In the genomic region with DNA sequence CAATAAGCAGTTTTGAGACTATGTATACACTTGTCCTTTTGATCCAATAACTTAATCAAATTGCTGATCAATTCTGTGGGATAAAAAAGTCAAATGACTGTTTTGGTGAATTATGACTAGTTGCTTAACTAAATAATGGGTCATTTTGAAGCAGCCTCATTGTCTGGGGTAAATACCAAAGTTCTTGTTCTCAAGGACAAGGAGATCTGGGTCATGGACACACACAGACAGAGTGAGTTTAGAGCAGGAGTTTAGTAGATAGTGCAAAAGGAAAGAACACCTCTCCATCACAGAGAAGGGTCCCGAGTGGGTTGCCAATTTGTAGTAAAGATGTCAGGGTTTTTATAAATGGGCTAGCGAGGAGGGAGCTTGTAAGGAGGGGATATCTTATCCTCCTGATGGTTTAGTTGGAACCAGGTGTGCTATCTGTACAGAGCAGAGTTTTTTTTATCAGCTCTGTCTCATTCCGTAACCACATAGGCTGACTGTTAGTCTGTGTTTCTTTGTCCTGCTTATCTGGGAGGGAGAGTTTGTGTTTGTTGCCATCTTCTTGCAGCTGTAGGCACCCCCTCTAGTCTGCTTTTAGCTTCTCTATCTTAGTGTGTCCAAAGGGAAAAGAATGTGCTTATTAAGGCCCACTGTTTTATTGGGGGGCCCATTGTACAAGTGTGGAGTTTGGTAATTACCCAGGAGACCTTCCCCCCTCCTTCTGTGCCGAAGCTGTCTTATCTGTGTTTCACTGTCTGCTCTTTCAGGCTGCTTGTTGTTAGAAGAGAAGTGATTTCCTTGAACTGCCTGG, we compare ENCODE assay signal across 1 cellular context.
A peak's percentile ranks its signal among the peaks of the same experiment; 100 is the strongest.
TF ChIP-seq lines count a peak whose summit lies in the region.

No MANE protein-coding gene starts in this region.

TF ChIP-seq in K562, 482 proteins besides CTCF, POLR2A, EP300 and RAD21 (continued from another document and continues in another):
- TF ChIP-seq, protein P1, sequence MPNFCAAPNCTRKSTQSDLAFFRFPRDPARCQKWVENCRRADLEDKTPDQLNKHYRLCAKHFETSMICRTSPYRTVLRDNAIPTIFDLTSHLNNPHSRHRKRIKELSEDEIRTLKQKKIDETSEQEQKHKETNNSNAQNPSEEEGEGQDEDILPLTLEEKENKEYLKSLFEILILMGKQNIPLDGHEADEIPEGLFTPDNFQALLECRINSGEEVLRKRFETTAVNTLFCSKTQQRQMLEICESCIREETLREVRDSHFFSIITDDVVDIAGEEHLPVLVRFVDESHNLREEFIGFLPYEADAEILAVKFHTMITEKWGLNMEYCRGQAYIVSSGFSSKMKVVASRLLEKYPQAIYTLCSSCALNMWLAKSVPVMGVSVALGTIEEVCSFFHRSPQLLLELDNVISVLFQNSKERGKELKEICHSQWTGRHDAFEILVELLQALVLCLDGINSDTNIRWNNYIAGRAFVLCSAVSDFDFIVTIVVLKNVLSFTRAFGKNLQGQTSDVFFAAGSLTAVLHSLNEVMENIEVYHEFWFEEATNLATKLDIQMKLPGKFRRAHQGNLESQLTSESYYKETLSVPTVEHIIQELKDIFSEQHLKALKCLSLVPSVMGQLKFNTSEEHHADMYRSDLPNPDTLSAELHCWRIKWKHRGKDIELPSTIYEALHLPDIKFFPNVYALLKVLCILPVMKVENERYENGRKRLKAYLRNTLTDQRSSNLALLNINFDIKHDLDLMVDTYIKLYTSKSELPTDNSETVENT (CRISPR knock-in tag; IDR thresholded peaks at IDR 0.05): no peak
- TF ChIP-seq, protein P2, sequence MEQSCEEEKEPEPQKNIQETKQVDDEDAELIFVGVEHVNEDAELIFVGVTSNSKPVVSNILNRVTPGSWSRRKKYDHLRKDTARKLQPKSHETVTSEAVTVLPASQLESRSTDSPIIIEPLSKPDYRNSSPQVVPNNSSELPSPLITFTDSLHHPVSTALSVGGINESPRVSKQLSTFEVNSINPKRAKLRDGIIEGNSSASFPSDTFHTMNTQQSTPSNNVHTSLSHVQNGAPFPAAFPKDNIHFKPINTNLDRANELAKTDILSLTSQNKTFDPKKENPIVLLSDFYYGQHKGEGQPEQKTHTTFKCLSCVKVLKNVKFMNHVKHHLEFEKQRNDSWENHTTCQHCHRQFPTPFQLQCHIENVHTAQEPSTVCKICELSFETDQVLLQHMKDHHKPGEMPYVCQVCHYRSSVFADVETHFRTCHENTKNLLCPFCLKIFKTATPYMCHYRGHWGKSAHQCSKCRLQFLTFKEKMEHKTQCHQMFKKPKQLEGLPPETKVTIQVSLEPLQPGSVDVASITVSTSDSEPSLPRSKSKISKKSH (CRISPR knock-in tag; IDR thresholded peaks at IDR 0.05): no peak
- TF ChIP-seq ZNF766 (CRISPR knock-in tag; conservative IDR thresholded peaks at IDR 0.05) (peak; percentile 97), LEF1 (IDR thresholded peaks at IDR 0.05) (peak; percentile 92), BACH1 (tag; IDR thresholded peaks at IDR 0.05) (peak; percentile 65; the same call in 1 of the 2 replicates), TAF15 (IDR thresholded peaks at IDR 0.05; ENCODE audit: low read depth, low read length) (no peak), ZC3H4 (CRISPR knock-in tag; IDR thresholded peaks at IDR 0.05; ENCODE audit: borderline replicate concordance) (no peak), JUNB (CRISPR knock-in tag; conservative IDR thresholded peaks at IDR 0.05) (no peak), NR2F6 (CRISPR knock-in tag; IDR thresholded peaks at IDR 0.05) (no peak), HMGN3 (IDR thresholded peaks at IDR 0.05; ENCODE audit: borderline replicate concordance, extremely low read depth, insufficient read length, low read depth, low read length) (peak; percentile 45), XRCC4 (IDR thresholded peaks at IDR 0.05; ENCODE audit: extremely low read depth, insufficient read depth, insufficient read length) (no peak), PPARD (CRISPR knock-in tag; IDR thresholded peaks at IDR 0.05) (no peak), HDAC8 (tag; IDR thresholded peaks at IDR 0.05) (no peak), RBM14 (IDR thresholded peaks at IDR 0.05; ENCODE audit: borderline replicate concordance, insufficient read depth, low read depth, low read length) (no peak), SETDB1 (IDR thresholded peaks at IDR 0.05; ENCODE audit: low read length) (no peak), LARP7 (IDR thresholded peaks at IDR 0.05) (no peak), ZNF133 (CRISPR knock-in tag; IDR thresholded peaks at IDR 0.05) (no peak), FOSL1 (tag; conservative IDR thresholded peaks at IDR 0.05) (peak; percentile 90), FOXA1 (IDR thresholded peaks at IDR 0.05; ENCODE audit: borderline replicate concordance) (no peak), TEAD1 (CRISPR knock-in tag; IDR thresholded peaks at IDR 0.05) (peak in 1 of 2 experiments; percentile 79; a peak in 1 of 4 replicates), NFYB (IDR thresholded peaks at IDR 0.05; ENCODE audit: extremely low read depth, insufficient read length) (no peak), PURB (CRISPR knock-in tag; IDR thresholded peaks at IDR 0.05; ENCODE audit: low read depth) (no peak), PTBP1 (IDR thresholded peaks at IDR 0.05; ENCODE audit: low read depth, low read length) (no peak), SMARCC2 (IDR thresholded peaks at IDR 0.05; ENCODE audit: low read depth) (peak; percentile 88), CREBBP (IDR thresholded peaks at IDR 0.05; ENCODE audit: low read depth, low read length) (no peak), CBX2 (IDR thresholded peaks at IDR 0.05; ENCODE audit: insufficient read depth, low read length, poor library complexity, severe bottlenecking) (no peak), SIX5 (IDR thresholded peaks at IDR 0.05; ENCODE audit: borderline replicate concordance in 1 of 2, insufficient read depth in 1 of 2, low read depth in 1 of 2, low read length in 2 of 2) (no peak), MED1 (CRISPR knock-in tag; IDR thresholded peaks at IDR 0.05; ENCODE audit: borderline replicate concordance) (no peak), RBFOX2 (IDR thresholded peaks at IDR 0.05; ENCODE audit: low read depth, low read length) (no peak), BCL6 (CRISPR knock-in tag; IDR thresholded peaks at IDR 0.05) (peak; percentile 53; the same call in 1 of the 2 replicates)
- TF ChIP-seq, protein P3, sequence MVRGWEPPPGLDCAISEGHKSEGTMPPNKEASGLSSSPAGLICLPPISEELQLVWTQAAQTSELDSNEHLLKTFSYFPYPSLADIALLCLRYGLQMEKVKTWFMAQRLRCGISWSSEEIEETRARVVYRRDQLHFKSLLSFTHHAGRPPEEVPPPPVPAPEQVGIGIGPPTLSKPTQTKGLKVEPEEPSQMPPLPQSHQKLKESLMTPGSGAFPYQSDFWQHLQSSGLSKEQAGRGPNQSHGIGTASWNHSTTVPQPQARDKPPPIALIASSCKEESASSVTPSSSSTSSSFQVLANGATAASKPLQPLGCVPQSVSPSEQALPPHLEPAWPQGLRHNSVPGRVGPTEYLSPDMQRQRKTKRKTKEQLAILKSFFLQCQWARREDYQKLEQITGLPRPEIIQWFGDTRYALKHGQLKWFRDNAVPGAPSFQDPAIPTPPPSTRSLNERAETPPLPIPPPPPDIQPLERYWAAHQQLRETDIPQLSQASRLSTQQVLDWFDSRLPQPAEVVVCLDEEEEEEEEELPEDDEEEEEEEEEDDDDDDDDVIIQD (CRISPR knock-in tag; IDR thresholded peaks at IDR 0.05): no peak
- TF ChIP-seq, protein P4, sequence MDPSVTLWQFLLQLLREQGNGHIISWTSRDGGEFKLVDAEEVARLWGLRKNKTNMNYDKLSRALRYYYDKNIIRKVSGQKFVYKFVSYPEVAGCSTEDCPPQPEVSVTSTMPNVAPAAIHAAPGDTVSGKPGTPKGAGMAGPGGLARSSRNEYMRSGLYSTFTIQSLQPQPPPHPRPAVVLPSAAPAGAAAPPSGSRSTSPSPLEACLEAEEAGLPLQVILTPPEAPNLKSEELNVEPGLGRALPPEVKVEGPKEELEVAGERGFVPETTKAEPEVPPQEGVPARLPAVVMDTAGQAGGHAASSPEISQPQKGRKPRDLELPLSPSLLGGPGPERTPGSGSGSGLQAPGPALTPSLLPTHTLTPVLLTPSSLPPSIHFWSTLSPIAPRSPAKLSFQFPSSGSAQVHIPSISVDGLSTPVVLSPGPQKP (CRISPR knock-in tag; IDR thresholded peaks at IDR 0.05): no peak
- TF ChIP-seq, protein P5, sequence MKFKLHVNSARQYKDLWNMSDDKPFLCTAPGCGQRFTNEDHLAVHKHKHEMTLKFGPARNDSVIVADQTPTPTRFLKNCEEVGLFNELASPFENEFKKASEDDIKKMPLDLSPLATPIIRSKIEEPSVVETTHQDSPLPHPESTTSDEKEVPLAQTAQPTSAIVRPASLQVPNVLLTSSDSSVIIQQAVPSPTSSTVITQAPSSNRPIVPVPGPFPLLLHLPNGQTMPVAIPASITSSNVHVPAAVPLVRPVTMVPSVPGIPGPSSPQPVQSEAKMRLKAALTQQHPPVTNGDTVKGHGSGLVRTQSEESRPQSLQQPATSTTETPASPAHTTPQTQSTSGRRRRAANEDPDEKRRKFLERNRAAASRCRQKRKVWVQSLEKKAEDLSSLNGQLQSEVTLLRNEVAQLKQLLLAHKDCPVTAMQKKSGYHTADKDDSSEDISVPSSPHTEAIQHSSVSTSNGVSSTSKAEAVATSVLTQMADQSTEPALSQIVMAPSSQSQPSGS (CRISPR knock-in tag; IDR thresholded peaks at IDR 0.05): no peak
- TF ChIP-seq, protein P6, sequence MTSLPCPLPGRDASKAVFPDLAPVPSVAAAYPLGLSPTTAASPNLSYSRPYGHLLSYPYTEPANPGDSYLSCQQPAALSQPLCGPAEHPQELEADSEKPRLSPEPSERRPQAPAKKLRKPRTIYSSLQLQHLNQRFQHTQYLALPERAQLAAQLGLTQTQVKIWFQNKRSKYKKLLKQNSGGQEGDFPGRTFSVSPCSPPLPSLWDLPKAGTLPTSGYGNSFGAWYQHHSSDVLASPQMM (CRISPR knock-in tag; IDR thresholded peaks at IDR 0.05): no peak
- TF ChIP-seq, protein P7, sequence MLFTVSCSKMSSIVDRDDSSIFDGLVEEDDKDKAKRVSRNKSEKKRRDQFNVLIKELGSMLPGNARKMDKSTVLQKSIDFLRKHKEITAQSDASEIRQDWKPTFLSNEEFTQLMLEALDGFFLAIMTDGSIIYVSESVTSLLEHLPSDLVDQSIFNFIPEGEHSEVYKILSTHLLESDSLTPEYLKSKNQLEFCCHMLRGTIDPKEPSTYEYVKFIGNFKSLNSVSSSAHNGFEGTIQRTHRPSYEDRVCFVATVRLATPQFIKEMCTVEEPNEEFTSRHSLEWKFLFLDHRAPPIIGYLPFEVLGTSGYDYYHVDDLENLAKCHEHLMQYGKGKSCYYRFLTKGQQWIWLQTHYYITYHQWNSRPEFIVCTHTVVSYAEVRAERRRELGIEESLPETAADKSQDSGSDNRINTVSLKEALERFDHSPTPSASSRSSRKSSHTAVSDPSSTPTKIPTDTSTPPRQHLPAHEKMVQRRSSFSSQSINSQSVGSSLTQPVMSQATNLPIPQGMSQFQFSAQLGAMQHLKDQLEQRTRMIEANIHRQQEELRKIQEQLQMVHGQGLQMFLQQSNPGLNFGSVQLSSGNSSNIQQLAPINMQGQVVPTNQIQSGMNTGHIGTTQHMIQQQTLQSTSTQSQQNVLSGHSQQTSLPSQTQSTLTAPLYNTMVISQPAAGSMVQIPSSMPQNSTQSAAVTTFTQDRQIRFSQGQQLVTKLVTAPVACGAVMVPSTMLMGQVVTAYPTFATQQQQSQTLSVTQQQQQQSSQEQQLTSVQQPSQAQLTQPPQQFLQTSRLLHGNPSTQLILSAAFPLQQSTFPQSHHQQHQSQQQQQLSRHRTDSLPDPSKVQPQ (CRISPR knock-in tag; IDR thresholded peaks at IDR 0.05; ENCODE audit: borderline replicate concordance): no peak
- TF ChIP-seq, protein P8, sequence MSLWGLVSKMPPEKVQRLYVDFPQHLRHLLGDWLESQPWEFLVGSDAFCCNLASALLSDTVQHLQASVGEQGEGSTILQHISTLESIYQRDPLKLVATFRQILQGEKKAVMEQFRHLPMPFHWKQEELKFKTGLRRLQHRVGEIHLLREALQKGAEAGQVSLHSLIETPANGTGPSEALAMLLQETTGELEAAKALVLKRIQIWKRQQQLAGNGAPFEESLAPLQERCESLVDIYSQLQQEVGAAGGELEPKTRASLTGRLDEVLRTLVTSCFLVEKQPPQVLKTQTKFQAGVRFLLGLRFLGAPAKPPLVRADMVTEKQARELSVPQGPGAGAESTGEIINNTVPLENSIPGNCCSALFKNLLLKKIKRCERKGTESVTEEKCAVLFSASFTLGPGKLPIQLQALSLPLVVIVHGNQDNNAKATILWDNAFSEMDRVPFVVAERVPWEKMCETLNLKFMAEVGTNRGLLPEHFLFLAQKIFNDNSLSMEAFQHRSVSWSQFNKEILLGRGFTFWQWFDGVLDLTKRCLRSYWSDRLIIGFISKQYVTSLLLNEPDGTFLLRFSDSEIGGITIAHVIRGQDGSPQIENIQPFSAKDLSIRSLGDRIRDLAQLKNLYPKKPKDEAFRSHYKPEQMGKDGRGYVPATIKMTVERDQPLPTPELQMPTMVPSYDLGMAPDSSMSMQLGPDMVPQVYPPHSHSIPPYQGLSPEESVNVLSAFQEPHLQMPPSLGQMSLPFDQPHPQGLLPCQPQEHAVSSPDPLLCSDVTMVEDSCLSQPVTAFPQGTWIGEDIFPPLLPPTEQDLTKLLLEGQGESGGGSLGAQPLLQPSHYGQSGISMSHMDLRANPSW (CRISPR knock-in tag; IDR thresholded peaks at IDR 0.05): no peak
- TF ChIP-seq, protein P9, sequence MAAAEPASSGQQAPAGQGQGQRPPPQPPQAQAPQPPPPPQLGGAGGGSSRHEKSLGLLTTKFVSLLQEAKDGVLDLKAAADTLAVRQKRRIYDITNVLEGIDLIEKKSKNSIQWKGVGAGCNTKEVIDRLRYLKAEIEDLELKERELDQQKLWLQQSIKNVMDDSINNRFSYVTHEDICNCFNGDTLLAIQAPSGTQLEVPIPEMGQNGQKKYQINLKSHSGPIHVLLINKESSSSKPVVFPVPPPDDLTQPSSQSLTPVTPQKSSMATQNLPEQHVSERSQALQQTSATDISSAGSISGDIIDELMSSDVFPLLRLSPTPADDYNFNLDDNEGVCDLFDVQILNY (CRISPR knock-in tag; IDR thresholded peaks at IDR 0.05): no peak
- TF ChIP-seq, protein P10, sequence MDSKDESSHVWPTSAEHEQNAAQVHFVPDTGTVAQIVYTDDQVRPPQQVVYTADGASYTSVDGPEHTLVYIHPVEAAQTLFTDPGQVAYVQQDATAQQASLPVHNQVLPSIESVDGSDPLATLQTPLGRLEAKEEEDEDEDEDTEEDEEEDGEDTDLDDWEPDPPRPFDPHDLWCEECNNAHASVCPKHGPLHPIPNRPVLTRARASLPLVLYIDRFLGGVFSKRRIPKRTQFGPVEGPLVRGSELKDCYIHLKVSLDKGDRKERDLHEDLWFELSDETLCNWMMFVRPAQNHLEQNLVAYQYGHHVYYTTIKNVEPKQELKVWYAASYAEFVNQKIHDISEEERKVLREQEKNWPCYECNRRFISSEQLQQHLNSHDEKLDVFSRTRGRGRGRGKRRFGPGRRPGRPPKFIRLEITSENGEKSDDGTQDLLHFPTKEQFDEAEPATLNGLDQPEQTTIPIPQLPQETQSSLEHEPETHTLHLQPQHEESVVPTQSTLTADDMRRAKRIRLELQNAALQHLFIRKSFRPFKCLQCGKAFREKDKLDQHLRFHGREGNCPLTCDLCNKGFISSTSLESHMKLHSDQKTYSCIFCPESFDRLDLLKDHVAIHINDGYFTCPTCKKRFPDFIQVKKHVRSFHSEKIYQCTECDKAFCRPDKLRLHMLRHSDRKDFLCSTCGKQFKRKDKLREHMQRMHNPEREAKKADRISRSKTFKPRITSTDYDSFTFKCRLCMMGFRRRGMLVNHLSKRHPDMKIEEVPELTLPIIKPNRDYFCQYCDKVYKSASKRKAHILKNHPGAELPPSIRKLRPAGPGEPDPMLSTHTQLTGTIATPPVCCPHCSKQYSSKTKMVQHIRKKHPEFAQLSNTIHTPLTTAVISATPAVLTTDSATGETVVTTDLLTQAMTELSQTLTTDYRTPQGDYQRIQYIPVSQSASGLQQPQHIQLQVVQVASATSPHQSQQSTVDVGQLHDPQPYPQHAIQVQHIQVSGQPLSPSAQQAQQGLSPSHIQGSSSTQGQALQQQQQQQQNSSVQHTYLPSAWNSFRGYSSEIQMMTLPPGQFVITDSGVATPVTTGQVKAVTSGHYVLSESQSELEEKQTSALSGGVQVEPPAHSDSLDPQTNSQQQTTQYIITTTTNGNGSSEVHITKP (IDR thresholded peaks at IDR 0.05; ENCODE audit: partially characterized antibody): peak; percentile 95
